ENCODE assay signal across 26 cellular contexts in genomic region chr9:130358928-130359327, GRCh38.
"Had no signal": no experiment of that assay in that cellular context is flagged by ENCODE, and none has a peak within 500 bp of the region (broad histone marks: within the 10 kb centered on the region; RNA-seq: fewer than 3 reads in every experiment).

No MANE protein-coding gene starts in this region.

- H3K27ac Mint-ChIP-seq: activated CD8-positive, alpha-beta T cell treated with anti-CD3 and anti-CD28 coated beads for 36 hours; activated naive CD8-positive, alpha-beta T cell; activated T-helper 17 cell treated with anti-CD3 and anti-CD28 coated beads, Interleukin-2, amount 50 U/mL, for 72 hours; T-helper 17 cell; T-helper 2 cell treated with Interferon-gamma antibody and Interleukin-4, amounts not matched to agents 5 μg/mL and 100 μg/mL, for 36 hours had no signal

- H3K4me1 ChIP-seq: body of pancreas, heart left ventricle had no signal

- H3K9me3 ChIP-seq: body of pancreas, heart left ventricle had no signal

- H3K36me3 ChIP-seq: WERI-Rb-1 had no signal

- H3K27ac ChIP-seq: body of pancreas, heart left ventricle, WERI-Rb-1 had no signal

- H3K9me3 Mint-ChIP-seq: activated B cell treated with CpG ODN at 0.5 μM for 24 hours; activated CD8-positive, alpha-beta T cell treated with anti-CD3 and anti-CD28 coated beads for 36 hours; activated T-cell treated with anti-CD3 and anti-CD28 coated beads, Interleukin-2, amount 50 U/mL, for 4 hours; activated T-helper 17 cell treated with anti-CD3 and anti-CD28 coated beads, Interleukin-2, amount 50 U/mL, for 72 hours; T-helper 2 cell treated with Interferon-gamma antibody and Interleukin-4, amounts not matched to agents 5 μg/mL and 100 μg/mL, for 36 hours had no signal

- DNase-seq: activated CD4-positive, alpha-beta T cell treated with anti-CD3 and anti-CD28 coated beads for 48 hours; activated CD4-positive, alpha-beta T cell treated with anti-CD3 and anti-CD28 coated beads, Interleukin-2, amount 50 U/mL, for 1 hour; activated CD4-positive, alpha-beta T cell treated with anti-CD3 and anti-CD28 coated beads, Interleukin-2, amount 50 U/mL, for 48 hours; activated CD8-positive, alpha-beta memory T cell treated with anti-CD3 and anti-CD28 coated beads for 24 hours; activated CD8-positive, alpha-beta T cell treated with anti-CD3 and anti-CD28 coated beads for 36 hours; activated effector memory CD4-positive, alpha-beta T cell treated with Interleukin-2 at 50 U/mL for 16 hours; activated gamma-delta T cell treated with Interleukin-2 at 50 U/mL for 16 hours; activated naive CD4-positive, alpha-beta T cell treated with anti-CD3 and anti-CD28 coated beads, Interleukin-2, amount 50 U/mL, for 16 hours; activated naive CD4-positive, alpha-beta T cell treated with Interleukin-2 at 50 U/mL for 16 hours; activated T-cell treated with anti-CD3 and anti-CD28 coated beads, Interleukin-2, amount 50 U/mL, for 4 hours; amniotic stem cell; aorta; body of pancreas; caudate nucleus; effector CD8-positive, alpha-beta T cell; foreskin fibroblast; glutamatergic neuron; heart left ventricle; T-helper 17 cell; T1000; WERI-Rb-1 had no signal

- H3K27me3 Mint-ChIP-seq: activated B cell treated with CpG ODN at 0.5 μM for 24 hours; activated CD8-positive, alpha-beta T cell treated with anti-CD3 and anti-CD28 coated beads for 36 hours; activated naive CD8-positive, alpha-beta T cell had no signal

- ATAC-seq: activated CD8-positive, alpha-beta T cell treated with anti-CD3 and anti-CD28 coated beads for 36 hours; activated T-cell treated with anti-CD3 and anti-CD28 coated beads, Interleukin-2, amount 50 U/mL, for 4 hours; activated T-helper 17 cell treated with anti-CD3 and anti-CD28 coated beads, Interleukin-2, amount 50 U/mL, for 72 hours; body of pancreas; esophagus mucosa; heart left ventricle; T-helper 17 cell had no signal

- H3K4me3 Mint-ChIP-seq: activated B cell treated with CpG ODN at 0.5 μM for 24 hours; activated CD8-positive, alpha-beta T cell treated with anti-CD3 and anti-CD28 coated beads for 36 hours; activated naive CD8-positive, alpha-beta T cell; activated T-cell treated with anti-CD3 and anti-CD28 coated beads, Interleukin-2, amount 50 U/mL, for 4 hours; activated T-helper 17 cell treated with anti-CD3 and anti-CD28 coated beads, Interleukin-2, amount 50 U/mL, for 72 hours; T-helper 17 cell; T-helper 2 cell treated with Interferon-gamma antibody and Interleukin-4, amounts not matched to agents 5 μg/mL and 100 μg/mL, for 36 hours had no signal

- H3K27me3 ChIP-seq: body of pancreas, heart left ventricle had no signal

- H3K36me3 Mint-ChIP-seq: activated naive CD8-positive, alpha-beta T cell had no signal

- H3K4me3 ChIP-seq: body of pancreas, heart left ventricle had no signal
